In genomic region chr1:213376862-213377372, GRCh38 we compare ENCODE assay signal across 1 cellular context.
TF ChIP-seq lines count a peak whose summit lies in the region.

No MANE protein-coding gene starts in this region.

TF ChIP-seq in HepG2, 621 proteins besides CTCF, POLR2A, EP300 and RAD21 (continued from another document and continues in another):
- TF ChIP-seq, protein P1, sequence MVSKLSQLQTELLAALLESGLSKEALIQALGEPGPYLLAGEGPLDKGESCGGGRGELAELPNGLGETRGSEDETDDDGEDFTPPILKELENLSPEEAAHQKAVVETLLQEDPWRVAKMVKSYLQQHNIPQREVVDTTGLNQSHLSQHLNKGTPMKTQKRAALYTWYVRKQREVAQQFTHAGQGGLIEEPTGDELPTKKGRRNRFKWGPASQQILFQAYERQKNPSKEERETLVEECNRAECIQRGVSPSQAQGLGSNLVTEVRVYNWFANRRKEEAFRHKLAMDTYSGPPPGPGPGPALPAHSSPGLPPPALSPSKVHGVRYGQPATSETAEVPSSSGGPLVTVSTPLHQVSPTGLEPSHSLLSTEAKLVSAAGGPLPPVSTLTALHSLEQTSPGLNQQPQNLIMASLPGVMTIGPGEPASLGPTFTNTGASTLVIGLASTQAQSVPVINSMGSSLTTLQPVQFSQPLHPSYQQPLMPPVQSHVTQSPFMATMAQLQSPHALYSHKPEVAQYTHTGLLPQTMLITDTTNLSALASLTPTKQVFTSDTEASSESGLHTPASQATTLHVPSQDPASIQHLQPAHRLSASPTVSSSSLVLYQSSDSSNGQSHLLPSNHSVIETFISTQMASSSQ (IDR thresholded peaks at IDR 0.05; ENCODE audit: low read depth): peak; percentile 80
- TF ChIP-seq, protein P1 (CRISPR knock-in tag; IDR thresholded peaks at IDR 0.05; ENCODE audit: borderline replicate concordance): peak; percentile 86
- TF ChIP-seq HOXD1 (CRISPR knock-in tag; IDR thresholded peaks at IDR 0.05) (0 out of 2 replicates have a peak, but pooled peaks have one; percentile 33), MIXL1 (CRISPR knock-in tag; IDR thresholded peaks at IDR 0.05) (0 out of 2 replicates have a peak, but pooled peaks have one; percentile 55), SOX6 (IDR thresholded peaks at IDR 0.05) (no peak), SOX6 (CRISPR knock-in tag; IDR thresholded peaks at IDR 0.05) (peak; percentile 82), TBL1XR1 (IDR thresholded peaks at IDR 0.05; ENCODE audit: borderline replicate concordance, low read length, partially characterized antibody) (no peak), MXD4 (CRISPR knock-in tag; IDR thresholded peaks at IDR 0.05) (no peak), TRIM22 (IDR thresholded peaks at IDR 0.05) (no peak), ZSCAN21 (CRISPR knock-in tag; IDR thresholded peaks at IDR 0.05; ENCODE audit: borderline replicate concordance) (no peak), GZF1 (CRISPR knock-in tag; IDR thresholded peaks at IDR 0.05) (no peak), ZNF883 (CRISPR knock-in tag; IDR thresholded peaks at IDR 0.05; ENCODE audit: not compliant biosample characterization) (no peak), SMYD3 (CRISPR knock-in tag; IDR thresholded peaks at IDR 0.05) (no peak), HOXA3 (CRISPR knock-in tag; IDR thresholded peaks at IDR 0.05) (peak; percentile 32; the same call in 1 of the 2 replicates), GTF2F1 (IDR thresholded peaks at IDR 0.05; ENCODE audit: low read length) (no peak), NPAS2 (CRISPR knock-in tag; IDR thresholded peaks at IDR 0.05; ENCODE audit: borderline replicate concordance) (no peak), MZF1 (CRISPR knock-in tag; IDR thresholded peaks at IDR 0.05; ENCODE audit: borderline replicate concordance) (no peak), ARID4A (CRISPR knock-in tag; IDR thresholded peaks at IDR 0.05; ENCODE audit: borderline replicate concordance) (peak; percentile 23; the same call in 1 of the 2 replicates), ETV5 (CRISPR knock-in tag; IDR thresholded peaks at IDR 0.05; ENCODE audit: borderline replicate concordance) (peak; percentile 87; the same call in 1 of the 2 replicates), PRDM15 (CRISPR knock-in tag; IDR thresholded peaks at IDR 0.05) (no peak), IKZF5 (CRISPR knock-in tag; IDR thresholded peaks at IDR 0.05) (no peak), HHEX (CRISPR knock-in tag; IDR thresholded peaks at IDR 0.05) (no peak), HDAC2 (CRISPR knock-in tag; IDR thresholded peaks at IDR 0.05) (peak; percentile 82), ZNF430 (CRISPR knock-in tag; IDR thresholded peaks at IDR 0.05) (no peak), ZNF124 (CRISPR knock-in tag; IDR thresholded peaks at IDR 0.05) (no peak), GATAD1 (CRISPR knock-in tag; IDR thresholded peaks at IDR 0.05) (no peak), CREB1 (IDR thresholded peaks at IDR 0.05) (no peak), CREB1 (CRISPR knock-in tag; IDR thresholded peaks at IDR 0.05) (no peak), FUBP1 (CRISPR knock-in tag; IDR thresholded peaks at IDR 0.05; ENCODE audit: borderline replicate concordance) (no peak), TCF7 (IDR thresholded peaks at IDR 0.05; ENCODE audit: low read depth) (peak; percentile 54; the same call in 1 of the 2 replicates), ZNF614 (CRISPR knock-in tag; IDR thresholded peaks at IDR 0.05; ENCODE audit: borderline replicate concordance) (0 out of 2 replicates have a peak, but pooled peaks have one; percentile 62), MTA3 (CRISPR knock-in tag; IDR thresholded peaks at IDR 0.05) (no peak), SPEN (CRISPR knock-in tag; IDR thresholded peaks at IDR 0.05; ENCODE audit: low read depth) (peak; percentile 49; the same call in 1 of the 2 replicates), KDM4B (CRISPR knock-in tag; IDR thresholded peaks at IDR 0.05) (no peak)
- TF ChIP-seq, protein P2, sequence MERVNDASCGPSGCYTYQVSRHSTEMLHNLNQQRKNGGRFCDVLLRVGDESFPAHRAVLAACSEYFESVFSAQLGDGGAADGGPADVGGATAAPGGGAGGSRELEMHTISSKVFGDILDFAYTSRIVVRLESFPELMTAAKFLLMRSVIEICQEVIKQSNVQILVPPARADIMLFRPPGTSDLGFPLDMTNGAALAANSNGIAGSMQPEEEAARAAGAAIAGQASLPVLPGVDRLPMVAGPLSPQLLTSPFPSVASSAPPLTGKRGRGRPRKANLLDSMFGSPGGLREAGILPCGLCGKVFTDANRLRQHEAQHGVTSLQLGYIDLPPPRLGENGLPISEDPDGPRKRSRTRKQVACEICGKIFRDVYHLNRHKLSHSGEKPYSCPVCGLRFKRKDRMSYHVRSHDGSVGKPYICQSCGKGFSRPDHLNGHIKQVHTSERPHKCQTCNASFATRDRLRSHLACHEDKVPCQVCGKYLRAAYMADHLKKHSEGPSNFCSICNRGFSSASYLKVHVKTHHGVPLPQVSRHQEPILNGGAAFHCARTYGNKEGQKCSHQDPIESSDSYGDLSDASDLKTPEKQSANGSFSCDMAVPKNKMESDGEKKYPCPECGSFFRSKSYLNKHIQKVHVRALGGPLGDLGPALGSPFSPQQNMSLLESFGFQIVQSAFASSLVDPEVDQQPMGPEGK (CRISPR knock-in tag; IDR thresholded peaks at IDR 0.05): peak; percentile 45; the same call in 1 of the 2 replicates
